Comparison of ENCODE assay signal across 11 cellular contexts in genomic region chr5:122076023-122076422, GRCh38. TPM values are rescaled to one million over a fixed set of nuclear protein-coding genes. Genes with fewer than 3 reads are reported as not detected.
A peak's percentile ranks its signal among the peaks of the same experiment; 100 is the strongest.
DNase-seq lines count a peak whose midpoint lies in the region; ATAC-seq and TF ChIP-seq lines count a peak whose summit lies in the region.
"Had no signal": no experiment of that assay in that cellular context is flagged by ENCODE, and none has a peak within 500 bp of the region (broad histone marks: within the 10 kb centered on the region; RNA-seq: fewer than 3 reads in every experiment).

No MANE protein-coding gene starts in this region.

- POLR2A ChIA-PET in activated CD8-positive, alpha-beta T cell treated with anti-CD3 and anti-CD28 coated beads, Interleukin-2, amount 10 ng/mL, durations not matched to agents 7 days and 5 days (lab: Charles Lee) = no interaction called here

- ATAC-seq in heart right ventricle (no peak), heart left ventricle (no peak), lower lobe of right lung (no peak), HG03159 (IDR thresholded peaks at IDR 0.05; ENCODE audit: unreplicated experiment) (no peak), omental fat pad (ENCODE audit: low FRiP score) (no peak)
- ATAC-seq in activated CD8-positive, alpha-beta T cell treated with anti-CD3 and anti-CD28 coated beads, Interleukin-2, amount 10 ng/mL, durations not matched to agents 7 days and 5 days = no peak

- H3K27ac ChIP-seq in heart right ventricle (peak overlapping the region in 1 of 10 donors; percentile 73), heart left ventricle (no peak overlapping the region), mammary epithelial cell (ENCODE audit: insufficient read depth, low read depth, low read length) (peak overlapping the region; percentile 53), lower lobe of right lung (peak overlapping the region; percentile 59), vagina (no peak overlapping the region)

- dilution Hi-C loops in mammary epithelial cell (cut with HindIII; ENCODE audit: low sequenced_read_pairs) = no loop called here

- H3K4me1 ChIP-seq in heart right ventricle (peaks cover 0 to 35% (median 20%) of the 10 kb centered on the region in 9 donors), heart left ventricle (peaks cover 0 to 25% (median 14%) of the 10 kb centered on the region in 12 donors), mammary epithelial cell (ENCODE audit: insufficient read depth, low read length) (peaks cover 30% of the 10 kb centered on the region), lower lobe of right lung (peaks cover 25% of the 10 kb centered on the region), vagina (peaks cover 30% of the 10 kb centered on the region)

- no peak overlapping the region for H3K27ac Mint-ChIP-seq in activated CD8-positive, alpha-beta T cell treated with anti-CD3 and anti-CD28 coated beads, Interleukin-2, amount 10 ng/mL, durations not matched to agents 7 days and 5 days
- H3K27ac Mint-ChIP-seq: activated CD8-positive, alpha-beta T cell treated with anti-CD3 and anti-CD28 coated beads for 36 hours; IgD-negative memory B cell had no signal

- H2AFZ ChIP-seq in mammary epithelial cell (ENCODE audit: low read depth, low read length) = peak overlapping the region; percentile 97

- no peak overlapping the region for H3K9ac ChIP-seq in mammary epithelial cell (ENCODE audit: insufficient read depth, low read length)

- DNase-seq in heart right ventricle = no peak
- no peak for DNase-seq in heart left ventricle
- DNase-seq in mammary epithelial cell = peak; percentile 48
- DNase-seq in lower lobe of right lung = no peak
- DNase-seq in vagina (ENCODE audit: extremely low spot score in 2 of 2) = no peak
- no peak for DNase-seq in activated CD8-positive, alpha-beta T cell treated with anti-CD3 and anti-CD28 coated beads, Interleukin-2, amount 10 ng/mL, durations not matched to agents 7 days and 5 days
- DNase-seq in omental fat pad (ENCODE audit: low spot score) = no peak
- DNase-seq: AML-193 had no signal

- in situ Hi-C loops in mammary epithelial cell (cut with MboI; ENCODE audit: low sequenced_read_pairs in 2 of 2) = loop anchor here in 1 of 2 donors (25.0 kb wide), 2 partner anchors 114 to 336 kb away; partner anchors contain the start of gene SRFBP1

- H3K4me3 ChIP-seq in heart right ventricle (peak overlapping the region in 7 of 10 donors; percentile 57 to 66 (median 62)), heart left ventricle (peak overlapping the region in 6 of 12 donors; percentile 56 to 71 (median 63)), mammary epithelial cell (replicated peaks in 1 of 3; ENCODE audit: insufficient read depth in 1 of 3, low read depth in 2 of 3, low read length in 3 of 3) (peak overlapping the region; percentile 41 to 73 (median 69)), lower lobe of right lung (peak overlapping the region; percentile 65), vagina (peak overlapping the region; percentile 64 to 71)

- peaks cover 16% of the 10 kb centered on the region for H3K4me1 Mint-ChIP-seq in activated CD8-positive, alpha-beta T cell treated with anti-CD3 and anti-CD28 coated beads, Interleukin-2, amount 10 ng/mL, durations not matched to agents 7 days and 5 days (ENCODE audit: low read depth)

- WGBS in heart right ventricle, 2 donors = 50 to 63% methylated on average over 1 of the region's 1 CpG
- 46 to 72% (median 66%) methylated on average over 1 of the region's 1 CpG for WGBS in heart left ventricle, 4 donors
- WGBS in mammary epithelial cell (ENCODE audit: low coverage, missing lambda C conversion rate) = 0% methylated on average over 1 of the region's 1 CpG

- no peaks in the 10 kb centered on the region for H3K36me3 Mint-ChIP-seq in activated CD8-positive, alpha-beta T cell treated with anti-CD3 and anti-CD28 coated beads, Interleukin-2, amount 10 ng/mL, durations not matched to agents 7 days and 5 days (ENCODE audit: low read depth)
- H3K36me3 Mint-ChIP-seq: IgD-negative memory B cell had no signal

- intact Hi-C loops in heart right ventricle (cut with DNase I) (loop anchor here in 4 of 10 donors (10.0 kb wide), 2 partner anchors 101 to 111 kb away; partner anchors contain the start of gene SRFBP1 (in 3 of the 4)), heart left ventricle (cut with DNase I) (loop anchor here in 6 of 10 donors (2.0 to 10.0 kb wide), 4 partner anchors 101 to 111 kb away; partner anchors contain the start of gene SRFBP1 (in 3 of the 6)), mammary epithelial cell (cut with micrococcal nuclease) (loop anchor here (1.0 kb wide), 2 partner anchors 23 to 107 kb away; no protein-coding TSS in a partner anchor), lower lobe of right lung (cut with DNase I) (no loop called here), vagina (cut with DNase I) (no loop called here)

- TF ChIP-seq CTCF in heart right ventricle (IDR thresholded peaks at IDR 0.05) = no peak
- no peak for TF ChIP-seq CTCF in heart left ventricle (IDR thresholded peaks at IDR 0.05)
- peak in 1 of 2 donors; percentile 29 for TF ChIP-seq CTCF in mammary epithelial cell (conservative IDR thresholded peaks at IDR 0.05 in 1 of 2, IDR thresholded peaks at IDR 0.05 in 1 of 2; ENCODE audit: extremely low read depth in 1 of 2, insufficient read depth in 1 of 2, low read depth in 1 of 2, low read length in 2 of 2)
- no peak for TF ChIP-seq CTCF in lower lobe of right lung (IDR thresholded peaks at IDR 0.05)
- TF ChIP-seq CTCF in vagina (IDR thresholded peaks at IDR 0.05) = no peak
- no peak for TF ChIP-seq CTCF in omental fat pad (IDR thresholded peaks at IDR 0.05)

- H4K20me1 ChIP-seq in mammary epithelial cell (ENCODE audit: insufficient read depth, low read length) = no peaks in the 10 kb centered on the region

- H3K27me3 ChIP-seq in heart right ventricle = peaks cover 0 to 37% (median 11%) of the 10 kb centered on the region in 7 donors
- H3K27me3 ChIP-seq in heart left ventricle = peaks cover 0 to 31% (median 0%) of the 10 kb centered on the region in 9 donors
- H3K27me3 ChIP-seq in mammary epithelial cell (ENCODE audit: insufficient read depth, low read length) = no peaks in the 10 kb centered on the region
- H3K27me3 ChIP-seq in lower lobe of right lung (ENCODE audit: low read depth) = peaks cover 16% of the 10 kb centered on the region
- no peaks in the 10 kb centered on the region for H3K27me3 ChIP-seq in vagina

- H3K9me3 ChIP-seq in heart right ventricle (no peaks in the 10 kb centered on the region), heart left ventricle (no peaks in the 10 kb centered on the region), mammary epithelial cell (replicated peaks; ENCODE audit: insufficient read depth, low read length) (no peaks in the 10 kb centered on the region), lower lobe of right lung (no peaks in the 10 kb centered on the region), vagina (no peaks in the 10 kb centered on the region)

- BruUV-seq in mammary epithelial cell (replicated peaks; lab: Mats Ljungman, UMichigan) = no TSS peak

- no peak for TF ChIP-seq POLR2A in heart left ventricle (IDR thresholded peaks at IDR 0.05)
- TF ChIP-seq POLR2A in vagina (IDR thresholded peaks at IDR 0.05) = no peak

- peaks cover 0 to 7% (median 0%) of the 10 kb centered on the region in 9 donors for H3K36me3 ChIP-seq in heart right ventricle
- peaks cover 0 to 18% (median 0%) of the 10 kb centered on the region in 9 donors for H3K36me3 ChIP-seq in heart left ventricle
- H3K36me3 ChIP-seq in mammary epithelial cell (ENCODE audit: insufficient read depth, low read length) = peaks cover 5% of the 10 kb centered on the region
- H3K36me3 ChIP-seq in lower lobe of right lung = peaks cover 13% of the 10 kb centered on the region
- H3K36me3 ChIP-seq in vagina = peaks cover 0 to 2% of the 10 kb centered on the region in 2 donors

- H3K4me2 ChIP-seq in mammary epithelial cell (ENCODE audit: insufficient read depth, low read depth, low read length) = peak overlapping the region; percentile 100

- no peaks in the 10 kb centered on the region for H3K79me2 ChIP-seq in mammary epithelial cell (ENCODE audit: insufficient read depth, low read length)

- H3K4me3 Mint-ChIP-seq in activated CD8-positive, alpha-beta T cell treated with anti-CD3 and anti-CD28 coated beads, Interleukin-2, amount 10 ng/mL, durations not matched to agents 7 days and 5 days = no peak overlapping the region

- H3K27me3 Mint-ChIP-seq in activated CD8-positive, alpha-beta T cell treated with anti-CD3 and anti-CD28 coated beads, Interleukin-2, amount 10 ng/mL, durations not matched to agents 7 days and 5 days (ENCODE audit: low read depth) = peaks cover 52% of the 10 kb centered on the region

- CTCF ChIA-PET in mammary epithelial cell (lab: Charles Lee; ENCODE audit: low non-redundant PET) = interaction anchor here (0.7 to 1.0 kb wide), 5 partner anchors 18 to 1820 kb away, joined by 3 to 8 read pairs (median 3); no protein-coding TSS in a partner anchor
- CTCF ChIA-PET in activated CD8-positive, alpha-beta T cell treated with anti-CD3 and anti-CD28 coated beads, Interleukin-2, amount 10 ng/mL, durations not matched to agents 7 days and 5 days (lab: Charles Lee) = interaction anchor here (1.3 to 2.0 kb wide), 2 partner anchors 11 to 19 kb away, joined by 4 to 7 read pairs; no protein-coding TSS in a partner anchor

- H3K9me3 Mint-ChIP-seq in activated CD8-positive, alpha-beta T cell treated with anti-CD3 and anti-CD28 coated beads, Interleukin-2, amount 10 ng/mL, durations not matched to agents 7 days and 5 days (ENCODE audit: insufficient read depth) = no peaks in the 10 kb centered on the region
- H3K9me3 Mint-ChIP-seq: activated CD8-positive, alpha-beta T cell treated with anti-CD3 and anti-CD28 coated beads for 36 hours had no signal

RNA-seq across cellular contexts. Expression of gene LOX, which starts 2.0 kb away (rescaled TPM):
- total RNA-seq in heart right ventricle = 10 to 100 TPM in 1 of 10 donors, 1 to 10 TPM in 9; 2.6 to 34.7 (median 3.9) TPM
- polyA plus RNA-seq in heart right ventricle = 1 to 10 TPM; 1.5 to 2.8 TPM
- 10 to 100 TPM in 2 of 9 donors, 1 to 10 TPM in 7; 1.8 to 23.2 (median 4.4) TPM for total RNA-seq in heart left ventricle
- 1 to 10 TPM; 1.1 to 3.0 TPM for polyA plus RNA-seq in heart left ventricle
- total RNA-seq in mammary epithelial cell = 10 to 100 TPM in 1 of 2 donors, 1 to 10 TPM in 1; 5.9 to 28.0 TPM
- polyA plus RNA-seq in mammary epithelial cell = 12.9 TPM
- 16.2 TPM for polyA minus RNA-seq in mammary epithelial cell
- total RNA-seq in lower lobe of right lung = 16.2 TPM
- 38.8 TPM for total RNA-seq in vagina
- not detected for total RNA-seq in activated CD8-positive, alpha-beta T cell treated with anti-CD3 and anti-CD28 coated beads, Interleukin-2, amount 10 ng/mL, durations not matched to agents 7 days and 5 days
- total RNA-seq in omental fat pad = 10 to 100 TPM; 29.3 to 76.5 (median 33.2) TPM
- total RNA-seq: activated CD8-positive, alpha-beta T cell treated with anti-CD3 and anti-CD28 coated beads for 36 hours had no signal
- polyA plus RNA-seq: IgD-negative memory B cell had no signal

RNA-seq across cellular contexts. Expression of gene ZNF474, which starts 53.3 kb away (rescaled TPM):
- total RNA-seq in heart right ventricle (under 1 TPM in 2 of 10 donors, not detected in 8; 0.19 to 0.20 TPM), heart left ventricle (under 1 TPM in 4 of 9 donors, not detected in 5; 0.14 to 0.25 (median 0.20) TPM), mammary epithelial cell (under 1 TPM; 0.19 to 0.33 TPM), lower lobe of right lung (2.2 TPM), vagina (0.49 TPM), omental fat pad (1 to 10 TPM in 1 of 4 donors, under 1 TPM in 1, not detected in 2; 0.24 to 2.1 TPM)
- polyA plus RNA-seq in heart right ventricle (under 1 TPM in 1 of 2 donors, not detected in 1; 0.03 TPM), heart left ventricle (under 1 TPM in 1 of 2 donors, not detected in 1; 0.03 TPM), mammary epithelial cell (0.10 TPM)
- not detected for polyA minus RNA-seq in mammary epithelial cell
- total RNA-seq in activated CD8-positive, alpha-beta T cell treated with anti-CD3 and anti-CD28 coated beads, Interleukin-2, amount 10 ng/mL, durations not matched to agents 7 days and 5 days = not detected
- total RNA-seq: activated CD8-positive, alpha-beta T cell treated with anti-CD3 and anti-CD28 coated beads for 36 hours had no signal

Comparison
In these comparisons a context has a peak if more than half of its experiments do, and no peak if none do; other contexts are left out.
1. H3K27ac ChIP-seq: peak in mammary epithelial cell (single experiment) and lower lobe of right lung (single experiment); none in heart left ventricle (0 of 12) and vagina (single experiment).
2. intact Hi-C loops: an anchor here in heart left ventricle (2.0 to 10.0 kb wide) and mammary epithelial cell (1.0 kb wide); none called in lower lobe of right lung and vagina.